10 cellular contexts compared by ENCODE assay signal in the genomic region with DNA sequence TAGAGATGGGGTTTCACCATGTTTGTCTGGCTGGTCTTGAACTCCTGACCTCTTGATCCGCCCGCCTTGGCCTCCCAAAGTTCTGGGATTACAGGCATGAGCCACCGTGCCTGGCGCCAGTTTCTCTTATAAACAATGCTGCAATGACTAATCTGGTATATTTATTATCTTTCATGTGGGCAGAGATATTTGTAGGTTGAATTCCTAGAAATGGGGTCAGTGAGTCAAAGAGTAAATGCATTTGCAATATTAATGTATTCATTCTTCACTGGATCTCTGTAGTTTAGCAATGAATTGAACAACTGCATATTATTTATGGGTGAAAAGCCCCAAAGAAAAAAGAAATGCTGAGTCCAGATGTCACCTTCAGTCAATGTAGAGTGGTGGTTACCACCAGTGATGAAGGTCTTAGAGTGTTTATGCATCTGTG. TPM values are rescaled to one million over a fixed set of nuclear protein-coding genes. Genes with fewer than 3 reads are reported as not detected.
DNase-seq lines count a peak whose midpoint lies in the region; ATAC-seq and TF ChIP-seq lines count a peak whose summit lies in the region.
"Had no signal": no experiment of that assay in that cellular context is flagged by ENCODE, and none has a peak within 500 bp of the region (broad histone marks: within the 10 kb centered on the region; RNA-seq: fewer than 3 reads in every experiment).

No MANE protein-coding gene starts in this region.

- H3K36me3 Mint-ChIP-seq in HFFc6 (ENCODE audit: low read depth) = no peaks in the 10 kb centered on the region
- no peaks in the 10 kb centered on the region for H3K36me3 Mint-ChIP-seq in T-helper 17 cell (ENCODE audit: low read depth)

- no peaks in the 10 kb centered on the region for H3K36me3 ChIP-seq in aorta (ENCODE audit: control insufficient read depth in 1 of 2, insufficient read depth in 2 of 2, low read length in 1 of 2)

- peaks cover 23% of the 10 kb centered on the region for H3K27me3 Mint-ChIP-seq in HFFc6 (ENCODE audit: insufficient read depth)
- H3K27me3 Mint-ChIP-seq in T-helper 17 cell = no peaks in the 10 kb centered on the region

- H3K9me3 Mint-ChIP-seq in HFFc6 = no peaks in the 10 kb centered on the region

- no peak overlapping the region for H3K4me3 ChIP-seq in astrocyte of the spinal cord (ENCODE audit: low read depth, low read length)
- no peak overlapping the region for H3K4me3 ChIP-seq in aorta (ENCODE audit: low read length in 2 of 2)

- H3K27me3 ChIP-seq in aorta (ENCODE audit: control insufficient read depth in 1 of 2, insufficient read depth in 2 of 2, low read length in 1 of 2) = no peaks in the 10 kb centered on the region

- H3K4me3 Mint-ChIP-seq in HFFc6 (no peak overlapping the region), T-helper 17 cell (peak overlapping the region; percentile 79)

- H3K27ac ChIP-seq in aorta (ENCODE audit: low read depth in 1 of 2, low read length in 2 of 2) = no peak overlapping the region

- ATAC-seq in T-helper 17 cell = no peak
- ATAC-seq in sciatic nerve = no peak
- ATAC-seq in aorta (ENCODE audit: low FRiP score) = no peak

- DNase-seq in HFFc6 (peak; percentile 50), T-helper 17 cell (peak in 1 of 3 donors; percentile 24), astrocyte of the spinal cord (ENCODE audit: low read depth, low spot score) (peak; percentile 64), Kasumi-1 (lab: John Stamatoyannopoulos, UW) (no peak), sciatic nerve (ENCODE audit: low spot score) (no peak), aorta (no peak), GDM1 (lab: John Stamatoyannopoulos, UW) (no peak)
- DNase-seq in stimulated activated CD4-positive, alpha-beta T cell treated with anti-CD3 and anti-CD28 coated beads, Interleukin-4, amount 100 ng/mL, for 4 hours = peak; percentile 30 to 33
- DNase-seq: NCI-H1436 treated with DMSO at 0.1 percent for 48 hours had no signal

- H3K4me1 Mint-ChIP-seq in HFFc6 (ENCODE audit: low read depth) (peaks cover 36% of the 10 kb centered on the region), T-helper 17 cell (peaks cover 40% of the 10 kb centered on the region)

- H3K27ac Mint-ChIP-seq in HFFc6 (no peak overlapping the region), T-helper 17 cell (peak overlapping the region; percentile 94)
- H3K27ac Mint-ChIP-seq: memory B cell had no signal

- WGBS in aorta, 2 donors = 72 to 79% methylated on average over 4 of the region's 4 CpGs

- no peak for TF ChIP-seq CTCF in HFFc6 (IDR thresholded peaks at IDR 0.05)
- no peak for TF ChIP-seq CTCF in astrocyte of the spinal cord (IDR thresholded peaks at IDR 0.05; ENCODE audit: low read depth, low read length)

- in situ Hi-C loops in astrocyte of the spinal cord (cut with HindIII; ENCODE audit: low sequenced_read_pairs) = no loop called here

- no peaks in the 10 kb centered on the region for H3K4me1 ChIP-seq in aorta (ENCODE audit: control insufficient read depth in 1 of 2, insufficient read depth in 2 of 2, low read length in 2 of 2)

- H3K9me3 ChIP-seq in T-helper 17 cell (ENCODE audit: control insufficient read depth, low read length, poor library complexity, severe bottlenecking) = no peaks in the 10 kb centered on the region
- H3K9me3 ChIP-seq in aorta (ENCODE audit: control insufficient read depth, low read length) = peaks cover 2% of the 10 kb centered on the region

- intact Hi-C loops in sciatic nerve (cut with DNase I) = no loop called here
- intact Hi-C loops in aorta (cut with DNase I) = no loop called here

RNA-seq across cellular contexts. Expression of gene CD38, which starts 22.8 kb away (rescaled TPM):
- under 1 TPM in 3 of 6 experiments, not detected in 3; 0.07 to 0.15 (median 0.07) TPM for total RNA-seq in HFFc6 (2021; fragmentation: NEBNext Ultra II Directional; extraction: Animal tissue kit (Norgen Biotek cat#: 25700))
- 1 to 10 TPM; 1.4 TPM for total RNA-seq in T-helper 17 cell
- total RNA-seq in sciatic nerve = 3.4 TPM
- 1 to 10 TPM; 7.8 to 9.3 TPM for total RNA-seq in aorta
- polyA plus RNA-seq in aorta = under 1 TPM; 0.20 to 0.88 TPM

RNA-seq across cellular contexts. Expression of gene BST1, which starts 52.5 kb away (rescaled TPM):
- 1 to 10 TPM; 2.4 to 4.2 (median 2.8) TPM for total RNA-seq in HFFc6 (2021; fragmentation: NEBNext Ultra II Directional; extraction: Animal tissue kit (Norgen Biotek cat#: 25700))
- total RNA-seq in T-helper 17 cell (1 to 10 TPM in 1 of 2 donors, under 1 TPM in 1; 0.89 to 1.9 TPM), sciatic nerve (9.1 TPM), aorta (10 to 100 TPM in 1 of 2 donors, 1 to 10 TPM in 1; 9.3 to 13.7 TPM)
- polyA plus RNA-seq in aorta = 10 to 100 TPM in 1 of 2 donors, 1 to 10 TPM in 1; 4.6 to 18.5 TPM

Comparison
In these comparisons a context has a peak if more than half of its experiments do, and no peak if none do; other contexts are left out.
1. DNase-seq: peak in HFFc6 (single experiment), astrocyte of the spinal cord (single experiment) and stimulated activated CD4-positive, alpha-beta T cell treated with anti-CD3 and anti-CD28 coated beads, Interleukin-4, amount 100 ng/mL, for 4 hours (2 of 2); none in Kasumi-1 (0 of 2), sciatic nerve (single experiment), aorta (0 of 2) and GDM1 (single experiment).